In genomic region chr7:92750961-92751360, GRCh38 we compare ENCODE assay signal across 3 cellular contexts.
TF ChIP-seq lines count a peak whose summit lies in the region.

No MANE protein-coding gene starts in this region.

TF ChIP-seq in A549, 52 proteins besides CTCF, POLR2A, EP300 and RAD21:
- TF ChIP-seq RNF2 (IDR thresholded peaks at IDR 0.05; ENCODE audit: borderline replicate concordance, low read depth) = no peak
- no peak for TF ChIP-seq FOSL2 (IDR thresholded peaks at IDR 0.05)
- no peak for TF ChIP-seq FOSL2 (CRISPR knock-in tag; IDR thresholded peaks at IDR 0.05)
- no peak for TF ChIP-seq CBX2 (IDR thresholded peaks at IDR 0.05; ENCODE audit: borderline replicate concordance, low read depth)
- TF ChIP-seq CHD4 (IDR thresholded peaks at IDR 0.05; ENCODE audit: borderline replicate concordance) = no peak
- no peak for TF ChIP-seq HOXB13 (CRISPR knock-in tag; IDR thresholded peaks at IDR 0.05; ENCODE audit: low read depth)
- TF ChIP-seq HEYL (CRISPR knock-in tag; IDR thresholded peaks at IDR 0.05) = no peak
- TF ChIP-seq EHF (CRISPR knock-in tag; IDR thresholded peaks at IDR 0.05) = no peak
- TF ChIP-seq, protein P1, sequence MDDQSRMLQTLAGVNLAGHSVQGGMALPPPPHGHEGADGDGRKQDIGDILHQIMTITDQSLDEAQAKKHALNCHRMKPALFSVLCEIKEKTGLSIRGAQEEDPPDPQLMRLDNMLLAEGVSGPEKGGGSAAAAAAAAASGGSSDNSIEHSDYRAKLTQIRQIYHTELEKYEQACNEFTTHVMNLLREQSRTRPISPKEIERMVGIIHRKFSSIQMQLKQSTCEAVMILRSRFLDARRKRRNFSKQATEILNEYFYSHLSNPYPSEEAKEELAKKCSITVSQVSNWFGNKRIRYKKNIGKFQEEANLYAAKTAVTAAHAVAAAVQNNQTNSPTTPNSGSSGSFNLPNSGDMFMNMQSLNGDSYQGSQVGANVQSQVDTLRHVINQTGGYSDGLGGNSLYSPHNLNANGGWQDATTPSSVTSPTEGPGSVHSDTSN (IDR thresholded peaks at IDR 0.05) = no peak
- TF ChIP-seq, protein P2, sequence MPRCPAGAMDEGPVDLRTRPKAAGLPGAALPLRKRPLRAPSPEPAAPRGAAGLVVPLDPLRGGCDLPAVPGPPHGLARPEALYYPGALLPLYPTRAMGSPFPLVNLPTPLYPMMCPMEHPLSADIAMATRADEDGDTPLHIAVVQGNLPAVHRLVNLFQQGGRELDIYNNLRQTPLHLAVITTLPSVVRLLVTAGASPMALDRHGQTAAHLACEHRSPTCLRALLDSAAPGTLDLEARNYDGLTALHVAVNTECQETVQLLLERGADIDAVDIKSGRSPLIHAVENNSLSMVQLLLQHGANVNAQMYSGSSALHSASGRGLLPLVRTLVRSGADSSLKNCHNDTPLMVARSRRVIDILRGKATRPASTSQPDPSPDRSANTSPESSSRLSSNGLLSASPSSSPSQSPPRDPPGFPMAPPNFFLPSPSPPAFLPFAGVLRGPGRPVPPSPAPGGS (IDR thresholded peaks at IDR 0.05) = no peak

TF ChIP-seq in HCT116, 20 proteins besides CTCF, POLR2A, EP300 and RAD21:
- TF ChIP-seq JUND (IDR thresholded peaks at IDR 0.05) (no peak), SIN3A (IDR thresholded peaks at IDR 0.05; ENCODE audit: low read depth) (no peak), POLR2AphosphoS5 (IDR thresholded peaks at IDR 0.05; ENCODE audit: low read depth, low read length) (no peak), ELF1 (IDR thresholded peaks at IDR 0.05; ENCODE audit: borderline replicate concordance, low read depth) (no peak), TCF7L2 (IDR thresholded peaks at IDR 0.05; ENCODE audit: borderline replicate concordance, extremely low read depth, insufficient read depth, insufficient read length) (no peak), ZFX (IDR thresholded peaks at IDR 0.05) (no peak), ZNF274 (IDR thresholded peaks at IDR 0.05; ENCODE audit: low read depth, low read length) (no peak), CBX3 (IDR thresholded peaks at IDR 0.05; ENCODE audit: low read depth) (no peak), EZH2phosphoT487 (IDR thresholded peaks at IDR 0.05; ENCODE audit: borderline replicate concordance) (no peak), SRF (IDR thresholded peaks at IDR 0.05; ENCODE audit: low read depth) (no peak), MAX (IDR thresholded peaks at IDR 0.05) (no peak), EZH2 (IDR thresholded peaks at IDR 0.05) (no peak), EGR1 (IDR thresholded peaks at IDR 0.05; ENCODE audit: low read depth) (no peak), REST (IDR thresholded peaks at IDR 0.05; ENCODE audit: low read depth) (no peak), SP1 (IDR thresholded peaks at IDR 0.05; ENCODE audit: low read depth) (no peak), CEBPB (IDR thresholded peaks at IDR 0.05; ENCODE audit: low read depth) (no peak)
- TF ChIP-seq, protein P3, sequence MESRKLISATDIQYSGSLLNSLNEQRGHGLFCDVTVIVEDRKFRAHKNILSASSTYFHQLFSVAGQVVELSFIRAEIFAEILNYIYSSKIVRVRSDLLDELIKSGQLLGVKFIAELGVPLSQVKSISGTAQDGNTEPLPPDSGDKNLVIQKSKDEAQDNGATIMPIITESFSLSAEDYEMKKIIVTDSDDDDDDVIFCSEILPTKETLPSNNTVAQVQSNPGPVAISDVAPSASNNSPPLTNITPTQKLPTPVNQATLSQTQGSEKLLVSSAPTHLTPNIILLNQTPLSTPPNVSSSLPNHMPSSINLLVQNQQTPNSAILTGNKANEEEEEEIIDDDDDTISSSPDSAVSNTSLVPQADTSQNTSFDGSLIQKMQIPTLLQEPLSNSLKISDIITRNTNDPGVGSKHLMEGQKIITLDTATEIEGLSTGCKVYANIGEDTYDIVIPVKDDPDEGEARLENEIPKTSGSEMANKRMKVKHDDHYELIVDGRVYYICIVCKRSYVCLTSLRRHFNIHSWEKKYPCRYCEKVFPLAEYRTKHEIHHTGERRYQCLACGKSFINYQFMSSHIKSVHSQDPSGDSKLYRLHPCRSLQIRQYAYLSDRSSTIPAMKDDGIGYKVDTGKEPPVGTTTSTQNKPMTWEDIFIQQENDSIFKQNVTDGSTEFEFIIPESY (IDR thresholded peaks at IDR 0.05; ENCODE audit: extremely low read depth, insufficient replicate concordance, low read length) = no peak
- TF ChIP-seq, protein P4, sequence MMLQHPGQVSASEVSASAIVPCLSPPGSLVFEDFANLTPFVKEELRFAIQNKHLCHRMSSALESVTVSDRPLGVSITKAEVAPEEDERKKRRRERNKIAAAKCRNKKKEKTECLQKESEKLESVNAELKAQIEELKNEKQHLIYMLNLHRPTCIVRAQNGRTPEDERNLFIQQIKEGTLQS (IDR thresholded peaks at IDR 0.05) = no peak

TF ChIP-seq in WTC11, 78 proteins besides CTCF, POLR2A, EP300 and RAD21:
- TF ChIP-seq ZNF423 (CRISPR knock-in tag; IDR thresholded peaks at IDR 0.05) (no peak), EMX1 (CRISPR knock-in tag; IDR thresholded peaks at IDR 0.05) (no peak), SOX15 (CRISPR knock-in tag; IDR thresholded peaks at IDR 0.05) (no peak), ZNF671 (CRISPR knock-in tag; IDR thresholded peaks at IDR 0.05) (no peak), JUN (CRISPR knock-in tag; IDR thresholded peaks at IDR 0.05) (no peak), ZNF396 (CRISPR knock-in tag; IDR thresholded peaks at IDR 0.05; ENCODE audit: borderline replicate concordance) (no peak), FOXP4 (CRISPR knock-in tag; IDR thresholded peaks at IDR 0.05) (no peak)
- TF ChIP-seq, protein P4 (CRISPR knock-in tag; conservative IDR thresholded peaks at IDR 0.05) = no peak
- TF ChIP-seq, protein P5, sequence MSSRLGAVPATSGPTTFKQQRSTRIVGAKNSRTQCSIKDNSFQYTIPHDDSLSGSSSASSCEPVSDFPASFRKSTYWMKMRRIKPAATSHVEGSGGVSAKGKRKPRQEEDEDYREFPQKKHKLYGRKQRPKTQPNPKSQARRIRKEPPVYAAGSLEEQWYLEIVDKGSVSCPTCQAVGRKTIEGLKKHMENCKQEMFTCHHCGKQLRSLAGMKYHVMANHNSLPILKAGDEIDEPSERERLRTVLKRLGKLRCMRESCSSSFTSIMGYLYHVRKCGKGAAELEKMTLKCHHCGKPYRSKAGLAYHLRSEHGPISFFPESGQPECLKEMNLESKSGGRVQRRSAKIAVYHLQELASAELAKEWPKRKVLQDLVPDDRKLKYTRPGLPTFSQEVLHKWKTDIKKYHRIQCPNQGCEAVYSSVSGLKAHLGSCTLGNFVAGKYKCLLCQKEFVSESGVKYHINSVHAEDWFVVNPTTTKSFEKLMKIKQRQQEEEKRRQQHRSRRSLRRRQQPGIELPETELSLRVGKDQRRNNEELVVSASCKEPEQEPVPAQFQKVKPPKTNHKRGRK (CRISPR knock-in tag; IDR thresholded peaks at IDR 0.05; ENCODE audit: borderline replicate concordance) = no peak
